In genomic region chr7:155166673-155167370, GRCh38 we compare ENCODE assay signal across 9 cellular contexts.
DNase-seq lines count a peak whose midpoint lies in the region; ATAC-seq and TF ChIP-seq lines count a peak whose summit lies in the region.
"Had no signal": no experiment of that assay in that cellular context is flagged by ENCODE, and none has a peak within 500 bp of the region (broad histone marks: within the 10 kb centered on the region; RNA-seq: fewer than 3 reads in every experiment).

No MANE protein-coding gene starts in this region.

- in situ Hi-C loops in brain microvascular endothelial cell (cut with HindIII; ENCODE audit: low pct_ligation_motif_present, low sequenced_read_pairs) = no loop called here

- no peaks in the 10 kb centered on the region for H3K36me3 ChIP-seq in brain microvascular endothelial cell (replicated peaks)
- no peaks in the 10 kb centered on the region for H3K36me3 ChIP-seq in psoas muscle (ENCODE audit: insufficient read depth in 1 of 2, low read depth in 1 of 2)
- H3K36me3 ChIP-seq: lower lobe of right lung had no signal

- TF ChIP-seq CTCF in brain microvascular endothelial cell (IDR thresholded peaks at IDR 0.05; ENCODE audit: low read depth, low read length, missing control alignments) (no peak), psoas muscle (IDR thresholded peaks at IDR 0.05) (no peak)

- DNase-seq in M059J (ENCODE audit: low read depth) (peak; percentile 62), brain microvascular endothelial cell (peak; percentile 91), psoas muscle (peak; percentile 80 to 82), cortex of kidney (lab: John Stamatoyannopoulos, UW) (no peak), NCI-H2107 treated with DMSO at 0.1 percent for 48 hours (lab: John Stamatoyannopoulos, UW; ENCODE audit: unreplicated experiment) (no peak), OCI-M2 (lab: John Stamatoyannopoulos, UW; ENCODE audit: unreplicated experiment) (no peak)
- DNase-seq: lower lobe of right lung had no signal

- H3K9me3 ChIP-seq in psoas muscle = no peaks in the 10 kb centered on the region
- H3K9me3 ChIP-seq: lower lobe of right lung had no signal

- no peaks in the 10 kb centered on the region for H3K4me1 ChIP-seq in psoas muscle
- H3K4me1 ChIP-seq: lower lobe of right lung had no signal

- 40 to 82% (median 68%) methylated on average over 28 of the region's 28 CpGs for WGBS in psoas muscle, 3 donors

- H3K27ac ChIP-seq in brain microvascular endothelial cell (peak overlapping the region; percentile 32), psoas muscle (peak overlapping the region; percentile 70)
- H3K27ac ChIP-seq: lower lobe of right lung had no signal

- ATAC-seq in GM19035 (IDR thresholded peaks at IDR 0.05; ENCODE audit: unreplicated experiment) = peak; percentile 88
- ATAC-seq in psoas muscle = peak; percentile 97 to 100 (median 100)
- ATAC-seq in GM18517 (IDR thresholded peaks at IDR 0.05; ENCODE audit: unreplicated experiment) = no peak
- ATAC-seq: lower lobe of right lung had no signal

- peaks cover 4% of the 10 kb centered on the region for H3K27me3 ChIP-seq in brain microvascular endothelial cell (replicated peaks)
- H3K27me3 ChIP-seq in psoas muscle (ENCODE audit: insufficient read depth in 3 of 3, low read length in 2 of 3) = peaks cover 0 to 7% (median 0%) of the 10 kb centered on the region in 3 donors

- H3K4me3 ChIP-seq in brain microvascular endothelial cell (ENCODE audit: low read depth, low read length) = no peak overlapping the region
- no peak overlapping the region for H3K4me3 ChIP-seq in psoas muscle
- H3K4me3 ChIP-seq: lower lobe of right lung had no signal

- intact Hi-C loops in psoas muscle (cut with DNase I) = no loop called here

Comparison
In these comparisons a context has a peak if more than half of its experiments do, and no peak if none do; other contexts are left out.
1. DNase-seq: peak in M059J (single experiment), brain microvascular endothelial cell (single experiment) and psoas muscle (2 of 2); none in cortex of kidney (single experiment), NCI-H2107 treated with DMSO at 0.1 percent for 48 hours (single experiment) and OCI-M2 (single experiment).